ENCODE assay signal across 8 cellular contexts in genomic region chr15:41811432-41812195, GRCh38. TPM values are rescaled to one million over a fixed set of nuclear protein-coding genes. Genes with fewer than 3 reads are reported as not detected.
DNase-seq lines count a peak whose midpoint lies in the region; ATAC-seq and TF ChIP-seq lines count a peak whose summit lies in the region.

No MANE protein-coding gene starts in this region.

- H3K9me3 ChIP-seq in SK-N-MC (ENCODE audit: low read depth, low read length) (no peaks in the 10 kb centered on the region), parathyroid adenoma (ENCODE audit: control insufficient read depth, low read length) (no peaks in the 10 kb centered on the region), upper lobe of left lung (no peaks in the 10 kb centered on the region)

- no peak overlapping the region for H3K4me2 ChIP-seq in parathyroid adenoma (ENCODE audit: low read length)

- H3K27me3 ChIP-seq in parathyroid adenoma (ENCODE audit: control insufficient read depth, insufficient read depth, low read length) (no peaks in the 10 kb centered on the region), upper lobe of left lung (no peaks in the 10 kb centered on the region)

- H3K4me3 ChIP-seq in SK-N-MC: no peak overlapping the region
- no peak overlapping the region for H3K4me3 ChIP-seq in parathyroid adenoma (ENCODE audit: low read depth, low read length)
- H3K4me3 ChIP-seq in upper lobe of left lung: no peak overlapping the region

- no peaks in the 10 kb centered on the region for H3K36me3 ChIP-seq in SK-N-MC (ENCODE audit: insufficient read depth, low read length)
- no peaks in the 10 kb centered on the region for H3K36me3 ChIP-seq in parathyroid adenoma (ENCODE audit: control insufficient read depth, insufficient read depth, low read length)
- H3K36me3 ChIP-seq in upper lobe of left lung: peaks cover 0 to 46% (median 22%) of the 10 kb centered on the region in 4 donors

- no peak overlapping the region for H2AFZ ChIP-seq in parathyroid adenoma

- H3K27ac ChIP-seq in SK-N-MC (no peak overlapping the region), parathyroid adenoma (no peak overlapping the region), upper lobe of left lung (no peak overlapping the region)

- no peak for TF ChIP-seq EP300 in upper lobe of left lung (IDR thresholded peaks at IDR 0.05)

- TF ChIP-seq CTCF in LNCAP (IDR thresholded peaks at IDR 0.05) (peak; percentile 79), parathyroid adenoma (IDR thresholded peaks at IDR 0.05) (peak; percentile 71), upper lobe of left lung (IDR thresholded peaks at IDR 0.05) (peak; percentile 74 to 93 (median 86))

- no peaks in the 10 kb centered on the region for H3K79me2 ChIP-seq in parathyroid adenoma

- DNase-seq in GM04503 (ENCODE audit: low read depth): peak; percentile 18
- peak; percentile 20 for DNase-seq in SK-N-MC (ENCODE audit: low read depth, low spot score)
- peak; percentile 58 for DNase-seq in activated gamma-delta T cell treated with anti-CD3 and anti-CD28 coated beads, Interleukin-2, amount 50 U/mL, for 16 hours (ENCODE audit: low read depth)
- DNase-seq in germinal center (ENCODE audit: low spot score): peak; percentile 85
- peak; percentile 70 to 82 for DNase-seq in upper lobe of left lung

- H3K4me1 ChIP-seq in parathyroid adenoma (no peaks in the 10 kb centered on the region), upper lobe of left lung (peaks cover 0 to 8% (median 0%) of the 10 kb centered on the region in 4 donors)

- WGBS in upper lobe of left lung, 2 donors: 45 to 62% methylated on average over 15 to 18 of the region's 18 CpGs

- H3K9ac ChIP-seq in SK-N-MC (ENCODE audit: insufficient read length): no peak overlapping the region
- no peak overlapping the region for H3K9ac ChIP-seq in parathyroid adenoma

- ATAC-seq in upper lobe of left lung (ENCODE audit: low FRiP score in 2 of 2): peak; percentile 90 to 92
- no peak for ATAC-seq in GM19395 (IDR thresholded peaks at IDR 0.05; ENCODE audit: unreplicated experiment)

- TF ChIP-seq POLR2A in upper lobe of left lung (IDR thresholded peaks at IDR 0.05): no peak

RNA-seq across cellular contexts. Expression of gene JMJD7, which starts 16.3 kb away (rescaled TPM):
- 10 to 100 TPM; 14.4 to 41.5 (median 31.2) TPM for total RNA-seq in upper lobe of left lung

RNA-seq across cellular contexts. Expression of gene PLA2G4B, which starts 27.0 kb away (rescaled TPM):
- 10 to 100 TPM in 4 of 6 donors, 1 to 10 TPM in 2; 4.7 to 71.2 (median 14.4) TPM for total RNA-seq in upper lobe of left lung

RNA-seq across cellular contexts. Expression of gene MAPKBP1, which starts 37.3 kb away (rescaled TPM):
- total RNA-seq in upper lobe of left lung: 10 to 100 TPM; 12.8 to 83.8 (median 26.8) TPM

Comparison
In these comparisons a context has a peak if more than half of its experiments do, and no peak if none do; other contexts are left out.
1. DNase-seq: peak in every context shown above with its lines; median percentile 85 in germinal center; 76 in upper lobe of left lung; 58 in activated gamma-delta T cell treated with anti-CD3 and anti-CD28 coated beads, Interleukin-2, amount 50 U/mL, for 16 hours; 20 in SK-N-MC; 18 in GM04503.